23 cellular contexts compared by ENCODE assay signal in genomic region chr12:32104572-32105355, GRCh38. TPM values are rescaled to one million over a fixed set of nuclear protein-coding genes. Genes with fewer than 3 reads are reported as not detected.
DNase-seq lines count a peak whose midpoint lies in the region; ATAC-seq, FAIRE-seq and TF ChIP-seq lines count a peak whose summit lies in the region.
"Had no signal": no experiment of that assay in that cellular context is flagged by ENCODE, and none has a peak within 500 bp of the region (broad histone marks: within the 10 kb centered on the region; RNA-seq: fewer than 3 reads in every experiment).

No MANE protein-coding gene starts in this region.

- H3K23me2 ChIP-seq in H1 (ENCODE audit: low read depth, low read length): peaks cover 17% of the 10 kb centered on the region

- H3K9ac ChIP-seq in H1 (replicated peaks in 1 of 4; ENCODE audit: extremely low read depth in 1 of 4, low read depth in 3 of 4, low read length in 3 of 4): no peak overlapping the region

- POLR2A ChIA-PET in CD4-positive, alpha-beta memory T cell (lab: Charles Lee; ENCODE audit: partially characterized antibody): interaction anchor here (0.7 kb wide), 1 partner anchor 446 kb away, joined by 3 read pairs; the partner anchor contains the start of gene ETFBKMT
- POLR2A ChIA-PET in HEK293 (lab: Yijun Ruan, JAX) (no interaction called here), H1 (lab: Charles Lee; ENCODE audit: partially characterized antibody) (interaction anchor here (1.5 to 3.3 kb wide), 2 partner anchors 16 kb away, joined by 3 to 20 read pairs; no protein-coding TSS in a partner anchor)

- H3K36me3 ChIP-seq in CD4-positive, alpha-beta memory T cell (ENCODE audit: insufficient read depth, low read length): no peaks in the 10 kb centered on the region
- no peaks in the 10 kb centered on the region for H3K36me3 ChIP-seq in HEK293 (ENCODE audit: control insufficient read depth in 2 of 2, insufficient read depth in 1 of 2, low read length in 2 of 2)
- H3K36me3 ChIP-seq in H1 (ENCODE audit: control insufficient read depth in 2 of 4, insufficient read depth in 4 of 4, low read length in 3 of 4): no peaks in the 10 kb centered on the region; a peak in 2 of 8 replicates
- peaks cover under 1% of the 10 kb centered on the region for H3K36me3 ChIP-seq in MG63
- H3K36me3 ChIP-seq: neutrophil, tibial artery had no signal

- H3K36me3 Mint-ChIP-seq in CD4-positive, alpha-beta memory T cell: peaks cover 0 to 9% of the 10 kb centered on the region in 2 donors
- H3K36me3 Mint-ChIP-seq in naive B cell: no peaks in the 10 kb centered on the region

- peaks cover 16 to 30% of the 10 kb centered on the region in 2 experiments for H3K79me2 ChIP-seq in H1 (ENCODE audit: control insufficient read depth in 1 of 2, insufficient read depth in 2 of 2, low read length in 2 of 2)

- H2BK12ac ChIP-seq in H1 (ENCODE audit: low read depth, low read length): peak overlapping the region; percentile 65; the same call in 1 of the 2 replicates

- TF ChIP-seq CTCF in HEK293 (tag by site-specific recombination; IDR thresholded peaks at IDR 0.05) (no peak), H1 (IDR thresholded peaks at IDR 0.05; ENCODE audit: control extremely low read depth in 1 of 3, insufficient read depth in 1 of 3, low read depth in 1 of 3, low read length in 3 of 3) (no peak), D721Med (IDR thresholded peaks at IDR 0.05; ENCODE audit: insufficient read depth, missing control alignments) (no peak)

- no peak overlapping the region for H4K5ac ChIP-seq in H1 (ENCODE audit: insufficient read length, low read depth, low read length)

- no peaks in the 10 kb centered on the region for H3K9me3 ChIP-seq in CD4-positive, alpha-beta memory T cell (ENCODE audit: control insufficient read depth in 1 of 2, low read length in 2 of 2)
- H3K9me3 ChIP-seq in HEK293 (ENCODE audit: control insufficient read depth, insufficient read depth, low read depth, low read length) (no peaks in the 10 kb centered on the region), H1 (ENCODE audit: insufficient read depth in 2 of 2, low read depth in 1 of 2, low read length in 1 of 2) (no peaks in the 10 kb centered on the region), MG63 (no peaks in the 10 kb centered on the region)
- H3K9me3 ChIP-seq: body of pancreas, neutrophil, tibial artery had no signal

- no peak overlapping the region for H3K18ac ChIP-seq in H1 (ENCODE audit: extremely low read depth, low read length)

- H3K56ac ChIP-seq in H1 (replicated peaks; ENCODE audit: insufficient read length, low read depth, low read length): no peak overlapping the region

- H3K27ac Mint-ChIP-seq in CD4-positive, alpha-beta memory T cell: peak overlapping the region in 2 of 7 donors; percentile 1 to 39
- H3K27ac Mint-ChIP-seq in naive B cell: peak overlapping the region in 1 of 6 donors; percentile 67

- no peak overlapping the region for H2AK5ac ChIP-seq in H1 (ENCODE audit: low read depth, low read length)

- peak overlapping the region in 6 of 8 donors; percentile 29 to 76 (median 58) for H3K4me3 Mint-ChIP-seq in CD4-positive, alpha-beta memory T cell
- peak overlapping the region in 5 of 8 donors; percentile 36 to 90 (median 54) for H3K4me3 Mint-ChIP-seq in naive B cell

- no peak overlapping the region for H4K91ac ChIP-seq in H1 (replicated peaks; ENCODE audit: insufficient read length, low read length)

- no peak for TF ChIP-seq RAD21 in H1 (IDR thresholded peaks at IDR 0.05 in 1 of 2, conservative IDR thresholded peaks at IDR 0.05 in 1 of 2; ENCODE audit: low read depth in 2 of 2, low read length in 2 of 2)

- no peak overlapping the region for H3K4me3 ChIP-seq in CD4-positive, alpha-beta memory T cell (ENCODE audit: low read length in 2 of 2)
- H3K4me3 ChIP-seq in HEK293 (ENCODE audit: low read depth, low read length) (no peak overlapping the region), H1 (ENCODE audit: extremely low read depth in 1 of 4, insufficient read depth in 2 of 4, low read depth in 3 of 4, low read length in 4 of 4) (no peak overlapping the region), MG63 (no peak overlapping the region)
- H3K4me3 ChIP-seq: body of pancreas, SK-N-MC, tibial artery had no signal

- no peak overlapping the region for H3K14ac ChIP-seq in H1 (ENCODE audit: insufficient read length)

- peaks cover 2% of the 10 kb centered on the region; the same call in 1 of the 2 replicates for H3K79me1 ChIP-seq in H1 (ENCODE audit: low read depth, low read length)

- H3K23ac ChIP-seq in H1 (ENCODE audit: insufficient read length): no peak overlapping the region

- TF ChIP-seq POLR2A in H1 (IDR thresholded peaks at IDR 0.05; ENCODE audit: control extremely low read depth in 1 of 2, low read depth in 2 of 2, low read length in 2 of 2): no peak

- H2BK15ac ChIP-seq in H1 (ENCODE audit: low read length): 0 out of 2 replicates have a peak overlapping the region, but pooled peaks have one; percentile 2

- 0 out of 2 replicates have a peak overlapping the region, but pooled peaks have one; percentile 48 for H2AFZ ChIP-seq in H1 (ENCODE audit: low read length)

- no peak overlapping the region for H2BK5ac ChIP-seq in H1 (ENCODE audit: low read depth, low read length)

- FAIRE-seq in H1 (lab: Jason Lieb, UNC): no peak
- no peak for FAIRE-seq in D721Med (lab: Jason Lieb, UNC)

- peaks cover 28% of the 10 kb centered on the region for H3K4me1 ChIP-seq in CD4-positive, alpha-beta memory T cell (ENCODE audit: insufficient read depth, low read length)
- H3K4me1 ChIP-seq in HEK293 (ENCODE audit: control insufficient read depth, insufficient read depth, low read length): peaks cover 1% of the 10 kb centered on the region; the same call in 1 of the 2 replicates
- peaks cover 4 to 12% (median 8%) of the 10 kb centered on the region in 4 experiments; a peak in 5 of 7 replicates for H3K4me1 ChIP-seq in H1 (replicated peaks in 1 of 4; ENCODE audit: control insufficient read depth in 3 of 4, insufficient read depth in 4 of 4, low read length in 3 of 4)

- DNase-seq in CD4-positive, alpha-beta memory T cell: no peak
- no peak for DNase-seq in H1 (ENCODE audit: low read depth in 1 of 2, low spot score in 2 of 2)
- DNase-seq in naive B cell: no peak
- no peak for DNase-seq in MG63
- DNase-seq in T-helper 1 cell: no peak
- no peak for DNase-seq in D721Med (ENCODE audit: insufficient read length, low spot score)
- DNase-seq: activated CD4-positive, alpha-beta T cell treated with anti-CD3 and anti-CD28 coated beads, Interleukin-2, amount 50 U/mL, for 4 hours; activated CD8-positive, alpha-beta memory T cell treated with anti-CD3 and anti-CD28 coated beads, Interleukin-2, amount 50 U/mL, for 4 hours; body of pancreas; GOT3; NCI-H2107; NCI-H524 treated with DMSO at 0.1 percent for 48 hours; stimulated activated CD4-positive, alpha-beta T cell treated with anti-CD3 and anti-CD28 coated beads, Interleukin-12 subunit alpha, Interleukin-12 subunit beta, amount 100 ng/mL, for 4 hours; stimulated activated CD4-positive, alpha-beta T cell treated with anti-CD3 and anti-CD28 coated beads, Interleukin-4, amount 100 ng/mL, for 4 hours; stimulated activated naive CD8-positive, alpha-beta T cell treated with anti-CD3 and anti-CD28 coated beads, Interleukin-15, Interleukin-2, amounts not matched to agents 100 U/mL and 50 U/mL, for 24 hours; T-helper 2 cell; tibial artery had no signal

- H3K9me3 Mint-ChIP-seq in CD4-positive, alpha-beta memory T cell: no peaks in the 10 kb centered on the region
- H3K9me3 Mint-ChIP-seq in naive B cell: no peaks in the 10 kb centered on the region
- H3K9me3 Mint-ChIP-seq: activated T-helper 17 cell treated with anti-CD3 and anti-CD28 coated beads, Interleukin-2, amount 50 U/mL, for 72 hours had no signal

- H3K4ac ChIP-seq in H1 (replicated peaks; ENCODE audit: insufficient read length, low read depth, low read length): no peak overlapping the region

- H4K8ac ChIP-seq in H1 (ENCODE audit: extremely low read depth, insufficient read depth, low read length): no peak overlapping the region

- no peak overlapping the region for H2BK120ac ChIP-seq in H1 (replicated peaks; ENCODE audit: low read depth, low read length)

- TF ChIP-seq EP300 in H1 (IDR thresholded peaks at IDR 0.05; ENCODE audit: borderline replicate concordance in 1 of 2, low read depth in 2 of 2, low read length in 2 of 2): no peak

- H3K27me3 Mint-ChIP-seq in CD4-positive, alpha-beta memory T cell: no peaks in the 10 kb centered on the region
- no peaks in the 10 kb centered on the region for H3K27me3 Mint-ChIP-seq in naive B cell
- H3K27me3 Mint-ChIP-seq: activated T-helper 17 cell treated with anti-CD3 and anti-CD28 coated beads, Interleukin-2, amount 50 U/mL, for 72 hours had no signal

- H2BK20ac ChIP-seq in H1 (ENCODE audit: low read length): no peak overlapping the region

- H4K20me1 ChIP-seq in H1 (replicated peaks in 1 of 2; ENCODE audit: control insufficient read depth in 1 of 2, insufficient read depth in 2 of 2, low read length in 2 of 2): peaks cover 0 to 6% of the 10 kb centered on the region in 2 experiments

- 84% methylated on average over 11 of the region's 11 CpGs; no CpG with 5 or more reads in 1 of the 2 experiments for WGBS in H1 (ENCODE audit: extremely low coverage in 1 of 2, insufficient coverage in 1 of 2, insufficient read length in 1 of 2, insufficient replicate concordance in 2 of 2, low coverage in 1 of 2, low lambda C conversion rate in 2 of 2, missing lambda C conversion rate in 1 of 2), 2 experiments

- no peaks in the 10 kb centered on the region for H3K27me3 ChIP-seq in CD4-positive, alpha-beta memory T cell (ENCODE audit: insufficient read depth, low read length)
- H3K27me3 ChIP-seq in H1 (replicated peaks in 1 of 4; ENCODE audit: control insufficient read depth in 3 of 4, extremely low read depth in 1 of 4, insufficient read depth in 3 of 4, low read length in 3 of 4): no peaks in the 10 kb centered on the region; a peak in 1 of 7 replicates
- no peaks in the 10 kb centered on the region for H3K27me3 ChIP-seq in MG63
- H3K27me3 ChIP-seq: body of pancreas, tibial artery had no signal

- intact Hi-C loops in CD4-positive, alpha-beta memory T cell (cut with micrococcal nuclease): no loop called here

- CTCF ChIA-PET in CD4-positive, alpha-beta memory T cell (lab: Charles Lee; ENCODE audit: partially characterized antibody): no interaction called here
- CTCF ChIA-PET in HEK293 (lab: Yijun Ruan, JAX) (no interaction called here), H1 (lab: Charles Lee; ENCODE audit: partially characterized antibody) (interaction anchor here (0.6 to 2.6 kb wide), 3 partner anchors 16 to 226 kb away, joined by 3 to 12 read pairs (median 3); no protein-coding TSS in a partner anchor)

- H3K4me2 ChIP-seq in H1 (ENCODE audit: insufficient read depth in 1 of 2, low read depth in 2 of 2, low read length in 2 of 2): peak overlapping the region in 1 of 2 experiments; percentile 99; a peak in 1 of 4 replicates

- peaks cover 22 to 29% (median 25%) of the 10 kb centered on the region in 4 donors for H3K4me1 Mint-ChIP-seq in CD4-positive, alpha-beta memory T cell
- H3K4me1 Mint-ChIP-seq in naive B cell: peaks cover 18 to 31% (median 27%) of the 10 kb centered on the region in 3 donors

- no peak overlapping the region for H3K27ac ChIP-seq in CD4-positive, alpha-beta memory T cell (ENCODE audit: low read depth, low read length)
- H3K27ac ChIP-seq in HEK293 (ENCODE audit: extremely low read depth, low read depth, low read length) (no peak overlapping the region), H1 (ENCODE audit: low read depth, low read length) (no peak overlapping the region)
- H3K27ac ChIP-seq: body of pancreas, neutrophil, RWPE1, SK-N-MC had no signal

- ATAC-seq in naive B cell (ENCODE audit: low read depth in 2 of 2) (no peak), GM18502 (IDR thresholded peaks at IDR 0.05; ENCODE audit: poor library complexity, unreplicated experiment) (no peak)
- ATAC-seq: activated T-helper 17 cell treated with anti-CD3 and anti-CD28 coated beads, Interleukin-2, amount 50 U/mL, for 72 hours; body of pancreas; stimulated activated naive CD8-positive, alpha-beta T cell treated with anti-CD3 and anti-CD28 coated beads, Interleukin-15, Interleukin-2, amounts not matched to agents 100 U/mL and 50 U/mL, for 24 hours had no signal

RNA-seq across cellular contexts. Expression of gene BICD1, which starts 1.9 kb away (rescaled TPM):
- 10 to 100 TPM; 16.1 to 20.3 TPM for total RNA-seq in CD4-positive, alpha-beta memory T cell
- polyA plus RNA-seq in CD4-positive, alpha-beta memory T cell: 1 to 10 TPM; 3.7 to 8.7 TPM
- total RNA-seq in H1 (2021; fragmentation: NEBNext Ultra II Directional; extraction: Animal tissue kit (Norgen Biotek cat#: 25700)): 54.3 and 58.4 TPM in 2 replicates
- polyA plus RNA-seq in H1 (2011; rRNA removed) (34.1 and 40.8 TPM in 2 replicates), naive B cell (ENCODE audit: low read depth in 6 of 6) (10 to 100 TPM in 5 of 6 donors, 1 to 10 TPM in 1; 2.9 to 20.6 (median 13.1) TPM)
- 32.1 TPM for polyA plus RNA-seq in H1 (2011; cell fraction: cytosol; rRNA removed)
- 89.8 TPM for polyA plus RNA-seq in H1 (2011; cell fraction: nucleus; rRNA removed)
- 34.8 to 37.2 TPM (median 35.4 TPM) in 4 replicates for polyA plus RNA-seq in H1 (2012, experiment 1 of 2)
- 6.6 TPM for polyA plus RNA-seq in H1 (2012, experiment 2 of 2)
- polyA plus RNA-seq in H1 (2013, experiment 1 of 2): 30.6 TPM
- polyA plus RNA-seq in H1 (2013, experiment 2 of 2): 27.4 TPM
- polyA minus RNA-seq in H1 (2011; rRNA and poly(A)+ RNA removed): 83.3 and 93.4 TPM in 2 replicates
- polyA minus RNA-seq in H1 (2011; cell fraction: cytosol; rRNA and poly(A)+ RNA removed): 48.6 TPM
- 189 TPM for polyA minus RNA-seq in H1 (2011; cell fraction: nucleus; rRNA and poly(A)+ RNA removed)
- total RNA-seq in MG63 (2014; rRNA removed; shearing (Covaris generic); ENCODE audit: low replicate concordance): 8.6 and 16.9 TPM in 2 replicates
